Comparison of ENCODE assay signal across 27 cellular contexts in the genomic region with DNA sequence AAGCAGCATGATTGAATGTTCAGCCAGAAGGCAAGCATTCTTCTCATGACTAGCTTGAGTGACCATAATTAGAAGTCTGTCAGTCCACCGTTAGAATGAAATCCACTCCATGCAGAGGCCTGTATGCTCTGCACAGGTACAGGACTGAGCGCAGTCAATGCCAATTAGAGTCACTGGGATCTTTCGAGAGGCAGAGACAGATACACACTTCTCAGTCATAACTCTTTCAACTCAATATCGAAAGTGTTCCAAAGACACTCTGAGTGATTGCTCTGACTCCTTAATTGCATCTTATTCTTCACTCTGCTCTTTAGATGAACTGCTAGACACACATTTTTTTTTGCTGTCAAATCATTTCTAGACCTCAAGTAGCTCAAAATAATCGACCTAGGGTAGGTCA.
"Had no signal": no experiment of that assay in that cellular context is flagged by ENCODE, and none has a peak within 500 bp of the region (broad histone marks: within the 10 kb centered on the region; RNA-seq: fewer than 3 reads in every experiment).

No MANE protein-coding gene starts in this region.

- H3K27ac ChIP-seq: left lung, lower lobe of right lung, neural progenitor cell, neutrophil, parathyroid adenoma, psoas muscle, right atrium auricular region, right lobe of liver, stomach, testis, thyroid gland, transverse colon, upper lobe of right lung had no signal

- H3K9me3 Mint-ChIP-seq: nephron; neural progenitor cell; stimulated activated naive B cell treated with anti-CD40 and anti-IgM and Interleukin-4, amounts not matched to agents 10 μg/mL and 1 μg/mL and 100 μg/mL, for 72 hours had no signal

- H3K27me3 ChIP-seq: left lung, neural progenitor cell, neutrophil, right atrium auricular region, right lobe of liver, stomach, testis, thyroid gland, transverse colon, upper lobe of right lung had no signal

- H3K4me3 Mint-ChIP-seq: immature natural killer cell; naive thymus-derived CD8-positive, alpha-beta T cell; nephron; neural progenitor cell; stimulated activated naive B cell treated with anti-CD40 and anti-IgM and Interleukin-4, amounts not matched to agents 10 μg/mL and 1 μg/mL and 100 μg/mL, for 72 hours had no signal

- H3K4me2 ChIP-seq: neural progenitor cell, smooth muscle cell had no signal

- H3K4me1 Mint-ChIP-seq: immature natural killer cell; naive thymus-derived CD8-positive, alpha-beta T cell; nephron; neural progenitor cell; stimulated activated naive B cell treated with anti-CD40 and anti-IgM and Interleukin-4, amounts not matched to agents 10 μg/mL and 1 μg/mL and 100 μg/mL, for 72 hours had no signal

- H3K9me3 ChIP-seq: lower lobe of right lung, neutrophil, psoas muscle, right atrium auricular region, right lobe of liver, stomach, testis, thyroid gland, transverse colon, upper lobe of right lung had no signal

- H3K36me3 ChIP-seq: left lung, lower lobe of right lung, neural progenitor cell, neutrophil, right atrium auricular region, right lobe of liver, stomach, thyroid gland, transverse colon, upper lobe of right lung had no signal

- H3K79me2 ChIP-seq: parathyroid adenoma had no signal

- H3K27me3 Mint-ChIP-seq: naive thymus-derived CD8-positive, alpha-beta T cell; stimulated activated naive B cell treated with anti-CD40 and anti-IgM and Interleukin-4, amounts not matched to agents 10 μg/mL and 1 μg/mL and 100 μg/mL, for 72 hours had no signal

- H3K4me3 ChIP-seq: left lung, lower lobe of right lung, neural progenitor cell, psoas muscle, right atrium auricular region, right lobe of liver, smooth muscle cell, stomach, testis, thyroid gland, transverse colon, upper lobe of right lung had no signal

- H3K27ac Mint-ChIP-seq: immature natural killer cell; naive thymus-derived CD8-positive, alpha-beta T cell; nephron; neural progenitor cell; stimulated activated naive B cell treated with anti-CD40 and anti-IgM and Interleukin-4, amounts not matched to agents 10 μg/mL and 1 μg/mL and 100 μg/mL, for 72 hours had no signal

- ATAC-seq: left colon; left lung; lower lobe of right lung; naive thymus-derived CD8-positive, alpha-beta T cell; psoas muscle; right lobe of liver; stimulated activated naive B cell treated with anti-CD40 and anti-IgM and Interleukin-4, amounts not matched to agents 10 μg/mL and 1 μg/mL and 100 μg/mL, for 72 hours; stimulated activated naive CD8-positive, alpha-beta T cell treated with anti-CD3 and anti-CD28 coated beads, Interleukin-15, Interleukin-2, amounts not matched to agents 100 U/mL and 50 U/mL, for 24 hours; upper lobe of right lung had no signal

- DNase-seq: hypothalamus; immature natural killer cell; kidney; left colon; left lung; lower lobe of right lung; mammary epithelial cell; mesenchymal stem cell; naive thymus-derived CD8-positive, alpha-beta T cell; occipital lobe; psoas muscle; right lobe of liver; stimulated activated CD4-positive, alpha-beta T cell treated with anti-CD3 and anti-CD28 coated beads, Interleukin-2, amount 100 ng/mL, for 24 hours; stimulated activated CD4-positive, alpha-beta T cell treated with anti-CD3 and anti-CD28 coated beads, Interleukin-4, amount 100 ng/mL, for 1 hour; stimulated activated naive B cell treated with anti-CD40 and anti-IgM and Interleukin-4, amounts not matched to agents 10 μg/mL and 1 μg/mL and 100 μg/mL, for 72 hours; stimulated activated naive CD8-positive, alpha-beta T cell treated with anti-CD3 and anti-CD28 coated beads, Interleukin-15, Interleukin-2, amounts not matched to agents 100 U/mL and 50 U/mL, for 24 hours; stomach; testis; thyroid gland; transverse colon; upper lobe of right lung had no signal

- H3K36me3 Mint-ChIP-seq: immature natural killer cell; naive thymus-derived CD8-positive, alpha-beta T cell; neural progenitor cell; stimulated activated naive B cell treated with anti-CD40 and anti-IgM and Interleukin-4, amounts not matched to agents 10 μg/mL and 1 μg/mL and 100 μg/mL, for 72 hours had no signal

- H2AFZ ChIP-seq: neural progenitor cell, parathyroid adenoma had no signal

- H3K9ac ChIP-seq: neural progenitor cell, parathyroid adenoma had no signal
